ENCODE assay signal across 17 cellular contexts in genomic region chr11:1872267-1872985, GRCh38. TPM values are rescaled to one million over a fixed set of nuclear protein-coding genes. Genes with fewer than 3 reads are reported as not detected.
A peak's percentile ranks its signal among the peaks of the same experiment; 100 is the strongest.
DNase-seq lines count a peak whose midpoint lies in the region; ATAC-seq and TF ChIP-seq lines count a peak whose summit lies in the region.
"Had no signal": no experiment of that assay in that cellular context is flagged by ENCODE, and none has a peak within 500 bp of the region (broad histone marks: within the 10 kb centered on the region; RNA-seq: fewer than 3 reads in every experiment).

No MANE protein-coding gene starts in this region.

- H4K5ac ChIP-seq in mesendoderm (ENCODE audit: low read length), result no peak overlapping the region

- 66% methylated on average over 25 of the region's 25 CpGs for WGBS in urinary bladder
- WGBS in mesendoderm (ENCODE audit: extremely low coverage, insufficient coverage, low lambda C conversion rate), result no CpG with 5 or more reads among the region's 25 CpGs

- ATAC-seq in Right ventricle myocardium superior (ENCODE audit: poor library complexity), result no peak

- H3K4me1 ChIP-seq in urinary bladder (ENCODE audit: insufficient read depth), result no peaks in the 10 kb centered on the region
- no peaks in the 10 kb centered on the region for H3K4me1 ChIP-seq in mesendoderm (ENCODE audit: control insufficient read depth, low read depth, low read length)
- H3K4me1 ChIP-seq: colonic mucosa had no signal

- no peak overlapping the region for H2BK15ac ChIP-seq in mesendoderm (replicated peaks; ENCODE audit: low read depth)

- H3K27ac ChIP-seq in urinary bladder (ENCODE audit: low read depth) (peak overlapping the region; percentile 87), mesendoderm (ENCODE audit: low read depth, low read length) (no peak overlapping the region)

- H3K27ac Mint-ChIP-seq in nephron, result peak overlapping the region in 2 of 3 experiments; percentile 92 to 97
- H3K27ac Mint-ChIP-seq: nephron progenitor cell had no signal

- no peak overlapping the region for H2BK5ac ChIP-seq in mesendoderm (ENCODE audit: low read length)

- H3K9me3 Mint-ChIP-seq in nephron, result no peaks in the 10 kb centered on the region
- H3K9me3 Mint-ChIP-seq: activated naive CD4-positive, alpha-beta T cell treated with anti-CD3 and anti-CD28 coated beads, Interleukin-2, amount 10 ng/mL, durations not matched to agents 7 days and 5 days; nephron progenitor cell had no signal

- no peak overlapping the region for H3K18ac ChIP-seq in mesendoderm (ENCODE audit: low read length)

- no peaks in the 10 kb centered on the region for H3K36me3 Mint-ChIP-seq in nephron (ENCODE audit: low read depth)

- H3K4me1 Mint-ChIP-seq in nephron, result peaks cover 22% of the 10 kb centered on the region

- no peak overlapping the region for H3K56ac ChIP-seq in mesendoderm (ENCODE audit: low read length)

- H3K4me3 ChIP-seq in fibroblast of mammary gland (ENCODE audit: control insufficient read depth, low read depth, low read length), result peak overlapping the region; percentile 47
- H3K4me3 ChIP-seq in urinary bladder (ENCODE audit: low read depth, low read length), result peak overlapping the region; percentile 62
- H3K4me3 ChIP-seq in mesendoderm (ENCODE audit: low read length), result no peak overlapping the region
- H3K4me3 ChIP-seq: colonic mucosa had no signal

- no peak overlapping the region for H3K4ac ChIP-seq in mesendoderm (ENCODE audit: low read depth, low read length)

- peaks cover 10% of the 10 kb centered on the region for H3K27me3 Mint-ChIP-seq in nephron (ENCODE audit: low read depth)
- H3K27me3 Mint-ChIP-seq: activated naive CD4-positive, alpha-beta T cell treated with anti-CD3 and anti-CD28 coated beads, Interleukin-2, amount 10 ng/mL, durations not matched to agents 7 days and 5 days had no signal

- H3K4me2 ChIP-seq in mesendoderm (ENCODE audit: low read length), result no peak overlapping the region

- DNase-seq in Right ventricle myocardium superior (peak; percentile 29), cardiac septum (ENCODE audit: low spot score) (no peak), fibroblast of mammary gland (ENCODE audit: low read depth) (no peak), mesendoderm (no peak), AG08396 (ENCODE audit: low spot score) (no peak), islet precursor cell (no peak)
- DNase-seq: activated CD4-positive, alpha-beta T cell treated with anti-CD3 and anti-CD28 coated beads, Interleukin-2, amount 50 U/mL, for 48 hours; activated naive CD4-positive, alpha-beta T cell treated with anti-CD3 and anti-CD28 coated beads, Interleukin-2, amount 10 ng/mL, durations not matched to agents 7 days and 5 days; colonic mucosa; DMS53; NCI-H1105; OCI-M1; stimulated activated CD8-positive, alpha-beta memory T cell treated with anti-CD3 and anti-CD28 coated beads, Interleukin-4, amount 100 ng/mL, for 48 hours had no signal

- no peaks in the 10 kb centered on the region for H3K79me1 ChIP-seq in mesendoderm (ENCODE audit: low read length)

- no peaks in the 10 kb centered on the region for H3K36me3 ChIP-seq in urinary bladder (ENCODE audit: insufficient read depth)
- no peaks in the 10 kb centered on the region for H3K36me3 ChIP-seq in mesendoderm (ENCODE audit: control insufficient read depth, insufficient read depth, low read length)
- H3K36me3 ChIP-seq: colonic mucosa had no signal

- H2BK120ac ChIP-seq in mesendoderm (ENCODE audit: low read depth, low read length), result no peak overlapping the region

- intact Hi-C loops in Right ventricle myocardium superior (cut with DNase I) (no loop called here), cardiac septum (cut with DNase I) (no loop called here)

- no peak for TF ChIP-seq CTCF in fibroblast of mammary gland (conservative IDR thresholded peaks at IDR 0.05; ENCODE audit: control insufficient read depth, insufficient read depth, low read depth, low read length)
- no peak for TF ChIP-seq CTCF in nephron (IDR thresholded peaks at IDR 0.05; ENCODE audit: unreplicated experiment in 3 of 3)

- no peaks in the 10 kb centered on the region for H3K79me2 ChIP-seq in mesendoderm (ENCODE audit: control insufficient read depth, insufficient read depth, low read length)

- no peak overlapping the region for H3K4me3 Mint-ChIP-seq in nephron
- H3K4me3 Mint-ChIP-seq: activated naive CD4-positive, alpha-beta T cell treated with anti-CD3 and anti-CD28 coated beads, Interleukin-2, amount 10 ng/mL, durations not matched to agents 7 days and 5 days; nephron progenitor cell had no signal

- no peaks in the 10 kb centered on the region for H3K27me3 ChIP-seq in mesendoderm (ENCODE audit: insufficient read depth, low read length, poor library complexity)
- H3K27me3 ChIP-seq: colonic mucosa had no signal

- no peak overlapping the region for H3K9ac ChIP-seq in mesendoderm (ENCODE audit: low read length)

- H3K23ac ChIP-seq in mesendoderm (ENCODE audit: low read length), result no peak overlapping the region

- H2AK5ac ChIP-seq in mesendoderm (ENCODE audit: low read length), result no peak overlapping the region

- no peak overlapping the region for H4K8ac ChIP-seq in mesendoderm (ENCODE audit: low read depth, low read length)

RNA-seq across cellular contexts. Expression of gene PRR33, which starts 19.3 kb away (rescaled TPM):
- total RNA-seq in Right ventricle myocardium superior (5.8 TPM), cardiac septum (0.75 TPM), urinary bladder (not detected)
- 0.28 TPM for polyA plus RNA-seq in urinary bladder
- not detected for polyA plus RNA-seq in mesendoderm (2013, experiment 1 of 2)
- 0.01 TPM for polyA plus RNA-seq in mesendoderm (2013, experiment 2 of 2)
- total RNA-seq: colonic mucosa had no signal
- polyA plus RNA-seq: AG04450 had no signal

RNA-seq across cellular contexts. Expression of gene LSP1, which starts 19.5 kb away (rescaled TPM):
- total RNA-seq in Right ventricle myocardium superior, result 23.0 TPM
- total RNA-seq in cardiac septum, result 35.1 TPM
- total RNA-seq in urinary bladder, result 50.7 TPM
- polyA plus RNA-seq in urinary bladder, result 160 TPM
- 0.08 TPM for polyA plus RNA-seq in mesendoderm (2013, experiment 1 of 2)
- polyA plus RNA-seq in mesendoderm (2013, experiment 2 of 2), result 0.03 TPM
- polyA plus RNA-seq: AG04450 had no signal

RNA-seq across cellular contexts. Expression of gene TNNI2, which starts 33.6 kb away (rescaled TPM):
- not detected for total RNA-seq in Right ventricle myocardium superior
- 0.78 TPM for total RNA-seq in cardiac septum
- total RNA-seq in urinary bladder, result 32.6 TPM
- 4.6 TPM for polyA plus RNA-seq in urinary bladder
- not detected for polyA plus RNA-seq in mesendoderm (2013, experiment 1 of 2)
- polyA plus RNA-seq in mesendoderm (2013, experiment 2 of 2), result not detected
- polyA plus RNA-seq: AG04450 had no signal

RNA-seq across cellular contexts. Expression of gene SYT8, which starts 37.6 kb away (rescaled TPM):
- total RNA-seq in Right ventricle myocardium superior, result not detected
- not detected for total RNA-seq in cardiac septum
- 3.4 TPM for total RNA-seq in urinary bladder
- polyA plus RNA-seq in urinary bladder, result 35.6 TPM
- not detected for polyA plus RNA-seq in mesendoderm (2013, experiment 1 of 2)
- polyA plus RNA-seq in mesendoderm (2013, experiment 2 of 2), result not detected
- polyA plus RNA-seq: AG04450 had no signal

RNA-seq across cellular contexts. Expression of gene TNNT3, which starts 47.1 kb away (rescaled TPM):
- total RNA-seq in Right ventricle myocardium superior (35.7 TPM), cardiac septum (41.5 TPM), urinary bladder (61.6 TPM)
- 39.3 TPM for polyA plus RNA-seq in urinary bladder
- not detected for polyA plus RNA-seq in mesendoderm (2013, experiment 1 of 2)
- not detected for polyA plus RNA-seq in mesendoderm (2013, experiment 2 of 2)
- polyA plus RNA-seq: AG04450 had no signal

Comparison
In these comparisons a context has a peak if more than half of its experiments do, and no peak if none do; other contexts are left out.
1. RNA of gene TNNI2, which starts 33.6 kb away (total RNA-seq): 32.6 TPM in urinary bladder (single experiment); 0.78 TPM in cardiac septum (single experiment) and not detected in Right ventricle myocardium superior (single experiment); every median in the first group is over 10 times any median in the second.